In the genomic region with DNA sequence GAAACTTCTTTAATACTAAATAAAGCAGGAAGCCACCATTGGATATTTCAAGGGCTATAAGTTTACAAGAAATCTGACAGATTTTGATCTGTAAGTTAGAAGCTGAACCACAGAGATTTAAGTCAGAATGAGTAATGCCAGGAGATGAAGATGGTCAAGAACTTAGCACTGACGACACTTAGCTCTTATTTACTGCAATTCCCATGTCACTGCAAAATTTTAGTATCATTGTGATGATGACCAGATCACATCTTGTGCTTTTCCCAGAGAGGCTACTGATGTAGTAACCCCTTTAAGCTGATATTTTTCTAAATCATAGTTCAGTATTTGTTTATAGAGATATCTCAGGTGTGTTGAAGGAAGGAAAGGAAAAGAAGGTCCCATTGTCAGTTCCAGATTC, we compare ENCODE assay signal across 33 cellular contexts. TPM values are rescaled to one million over a fixed set of nuclear protein-coding genes. Genes with fewer than 3 reads are reported as not detected.
"Had no signal": no experiment of that assay in that cellular context is flagged by ENCODE, and none has a peak within 500 bp of the region (broad histone marks: within the 10 kb centered on the region; RNA-seq: fewer than 3 reads in every experiment).

No MANE protein-coding gene starts in this region.

- H3K27ac ChIP-seq: adrenal gland, ascending aorta, cardiac muscle cell, VCaP had no signal

- H3K4me3 ChIP-seq: adrenal gland, ascending aorta, cardiac muscle cell had no signal

- H3K4me1 ChIP-seq: adrenal gland, ascending aorta had no signal

- H3K36me3 ChIP-seq: adrenal gland, ascending aorta, cardiac muscle cell had no signal

- H3K27me3 ChIP-seq: adrenal gland, ascending aorta, cardiac muscle cell had no signal

- H3K9me3 ChIP-seq: adrenal gland had no signal

- DNase-seq: activated B cell treated with CpG ODN at 0.5 μM for 24 hours; activated CD4-positive, alpha-beta memory T cell treated with anti-CD3 and anti-CD28 coated beads for 36 hours; activated CD4-positive, alpha-beta T cell treated with anti-CD3 and anti-CD28 coated beads for 4 hours; activated CD4-positive, alpha-beta T cell treated with anti-CD3 and anti-CD28 coated beads, Interleukin-2, amount 10 ng/mL, durations not matched to agents 24 days and 14 days; activated CD4-positive, alpha-beta T cell treated with anti-CD3 and anti-CD28 coated beads, Interleukin-2, amount 50 U/mL, for 1 hour; activated CD4-positive, alpha-beta T cell treated with anti-CD3 and anti-CD28 coated beads, Interleukin-2, amount 50 U/mL, for 4 hours; activated CD4-positive, CD25-positive, alpha-beta regulatory T cell treated with anti-CD3 and anti-CD28 coated beads, Interleukin-2, amount 50 U/mL, for 72 hours; activated CD8-positive, alpha-beta memory T cell treated with anti-CD3 and anti-CD28 coated beads, Interleukin-2, amount 50 U/mL, for 4 hours; activated CD8-positive, alpha-beta T cell treated with anti-CD3 and anti-CD28 coated beads for 36 hours; activated effector memory CD4-positive, alpha-beta T cell treated with anti-CD3 and anti-CD28 coated beads, Interleukin-2, amount 50 U/mL, for 16 hours; activated gamma-delta T cell treated with Interleukin-2 at 50 U/mL for 16 hours; activated naive CD4-positive, alpha-beta T cell; activated naive CD4-positive, alpha-beta T cell treated with anti-CD3 and anti-CD28 coated beads for 36 hours; activated naive CD4-positive, alpha-beta T cell treated with anti-CD3 and anti-CD28 coated beads, Interleukin-2, amount 50 U/mL, for 16 hours; activated naive CD8-positive, alpha-beta T cell treated with anti-CD3 and anti-CD28 coated beads for 36 hours; activated T-cell treated with anti-CD3 and anti-CD28 coated beads for 4 hours; activated T-cell treated with anti-CD3 and anti-CD28 coated beads, Interleukin-2, amount 50 U/mL, for 1 hour; activated T-cell treated with anti-CD3 and anti-CD28 coated beads, Interleukin-2, amount 50 U/mL, for 4 hours; activated T-cell treated with anti-CD3 and anti-CD28 coated beads, Interleukin-2, amount 50 U/mL, for 72 hours; adrenal gland; amygdala; anterior cingulate cortex; caudate nucleus; cerebellar nuclear complex; T-helper 1 cell; T-helper 2 cell; T-helper 9 cell had no signal

- ATAC-seq: activated CD8-positive, alpha-beta T cell treated with anti-CD3 and anti-CD28 coated beads for 36 hours; activated naive CD4-positive, alpha-beta T cell treated with anti-CD3 and anti-CD28 coated beads, Interleukin-2, amount 50 U/mL, for 72 hours; activated T-cell treated with anti-CD3 and anti-CD28 coated beads, Interleukin-2, amount 50 U/mL, for 4 hours; activated T-cell treated with anti-CD3 and anti-CD28 coated beads, Interleukin-2, amount 50 U/mL, for 72 hours; activated T-helper 17 cell treated with anti-CD3 and anti-CD28 coated beads, Interleukin-2, amount 50 U/mL, for 72 hours had no signal

RNA-seq across cellular contexts. Expression of a gene that starts 59.4 kb away (rescaled TPM):
- total RNA-seq: bronchial epithelial cell, cardiac muscle cell had no signal
- polyA plus RNA-seq: cardiac muscle cell had no signal
